In the genomic region with DNA sequence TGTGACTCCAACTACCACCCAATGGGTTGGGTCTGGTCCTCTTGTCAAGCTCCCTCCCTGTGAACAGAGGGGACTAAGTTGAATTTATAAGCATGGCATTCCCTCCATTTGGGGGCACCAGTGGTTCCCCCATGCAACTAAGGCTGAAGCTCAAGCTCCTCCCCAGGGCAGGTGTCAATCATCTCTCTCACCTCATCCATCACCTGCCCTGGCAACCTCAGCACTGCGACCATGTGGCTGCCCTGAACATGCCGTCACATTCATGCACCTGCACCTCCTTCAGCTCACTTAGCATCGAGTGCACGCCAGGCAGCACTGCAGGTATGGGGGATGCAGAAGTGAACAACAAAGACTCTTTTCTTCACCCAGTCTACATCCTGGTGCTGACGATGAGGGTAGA, we compare ENCODE assay signal across 14 cellular contexts.
DNase-seq lines count a peak whose midpoint lies in the region; ATAC-seq and TF ChIP-seq lines count a peak whose summit lies in the region.
"Had no signal": no experiment of that assay in that cellular context is flagged by ENCODE, and none has a peak within 500 bp of the region (broad histone marks: within the 10 kb centered on the region; RNA-seq: fewer than 3 reads in every experiment).

No MANE protein-coding gene starts in this region.

- peak; percentile 17 for DNase-seq in activated CD8-positive, alpha-beta memory T cell treated with anti-CD3 and anti-CD28 coated beads for 24 hours
- DNase-seq in activated CD8-positive, alpha-beta memory T cell treated with anti-CD3 and anti-CD28 coated beads, Interleukin-2, amount 50 U/mL, for 48 hours, result no peak
- DNase-seq in endothelial cell (ENCODE audit: low spot score) (no peak), osteocyte (ENCODE audit: extremely low spot score, unreplicated experiment) (peak; percentile 44), cerebellum (ENCODE audit: low spot score) (no peak)
- DNase-seq: BE2C, COR-L47, DMS153, GF-D8, GOT3, H9 had no signal

- no peaks in the 10 kb centered on the region for H3K4me1 Mint-ChIP-seq in endothelial cell (ENCODE audit: unreplicated experiment)
- no peaks in the 10 kb centered on the region for H3K4me1 Mint-ChIP-seq in osteocyte (ENCODE audit: unreplicated experiment)
- H3K4me1 Mint-ChIP-seq: H9 had no signal

- no peak for ATAC-seq in HG02938 (IDR thresholded peaks at IDR 0.05; ENCODE audit: unreplicated experiment)
- ATAC-seq: A549; CD8-positive, alpha-beta T cell had no signal

- H3K4me3 Mint-ChIP-seq in endothelial cell (ENCODE audit: unreplicated experiment) (peak overlapping the region; percentile 44), osteocyte (ENCODE audit: unreplicated experiment) (no peak overlapping the region)
- H3K4me3 Mint-ChIP-seq: CD8-positive, alpha-beta T cell; H9 had no signal

- peaks cover 50% of the 10 kb centered on the region for H3K9me3 Mint-ChIP-seq in endothelial cell (ENCODE audit: unreplicated experiment)
- peaks cover 50% of the 10 kb centered on the region for H3K9me3 Mint-ChIP-seq in osteocyte (ENCODE audit: unreplicated experiment)
- H3K9me3 Mint-ChIP-seq: CD8-positive, alpha-beta T cell had no signal

- H3K27me3 Mint-ChIP-seq in endothelial cell (ENCODE audit: unreplicated experiment), result peaks cover 20% of the 10 kb centered on the region
- no peaks in the 10 kb centered on the region for H3K27me3 Mint-ChIP-seq in osteocyte (ENCODE audit: unreplicated experiment)

- TF ChIP-seq CTCF in endothelial cell (IDR thresholded peaks at IDR 0.05; ENCODE audit: unreplicated experiment) (no peak), osteocyte (IDR thresholded peaks at IDR 0.05) (no peak)

- no peak overlapping the region for H3K27ac Mint-ChIP-seq in endothelial cell (ENCODE audit: unreplicated experiment)
- no peak overlapping the region for H3K27ac Mint-ChIP-seq in osteocyte (ENCODE audit: unreplicated experiment)
- H3K27ac Mint-ChIP-seq: CD8-positive, alpha-beta T cell; H9 had no signal

- H3K36me3 Mint-ChIP-seq in endothelial cell (ENCODE audit: low read depth, unreplicated experiment) (peaks cover 31% of the 10 kb centered on the region), osteocyte (ENCODE audit: unreplicated experiment) (no peaks in the 10 kb centered on the region)
- H3K36me3 Mint-ChIP-seq: CD8-positive, alpha-beta T cell had no signal

Comparison
In these comparisons a context has a peak if more than half of its experiments do, and no peak if none do; other contexts are left out.
1. DNase-seq: peak in activated CD8-positive, alpha-beta memory T cell treated with anti-CD3 and anti-CD28 coated beads for 24 hours (single experiment) and osteocyte (single experiment); none in activated CD8-positive, alpha-beta memory T cell treated with anti-CD3 and anti-CD28 coated beads, Interleukin-2, amount 50 U/mL, for 48 hours (single experiment), endothelial cell (single experiment) and cerebellum (single experiment).